ENCODE assay signal across 10 cellular contexts in genomic region chr3:48598323-48599076, GRCh38. TPM values are rescaled to one million over a fixed set of nuclear protein-coding genes. Genes with fewer than 3 reads are reported as not detected.
DNase-seq lines count a peak whose midpoint lies in the region; ATAC-seq, FAIRE-seq and TF ChIP-seq lines count a peak whose summit lies in the region.
"Had no signal": no experiment of that assay in that cellular context is flagged by ENCODE, and none has a peak within 500 bp of the region (broad histone marks: within the 10 kb centered on the region; RNA-seq: fewer than 3 reads in every experiment).

No MANE protein-coding gene starts in this region.

- no peak for ATAC-seq in HG03442 (IDR thresholded peaks at IDR 0.05; ENCODE audit: unreplicated experiment)
- no peak for ATAC-seq in GM18909 (IDR thresholded peaks at IDR 0.05; ENCODE audit: poor library complexity, unreplicated experiment)

- FAIRE-seq in urothelium cell line (lab: Jason Lieb, UNC): no peak

- TF ChIP-seq POLR2A in erythroblast (IDR thresholded peaks at IDR 0.05; ENCODE audit: low read length): no peak

- DNase-seq in M059J (ENCODE audit: low read depth) (peak; percentile 96), dedifferentiated amniotic fluid mesenchymal stem cell (ENCODE audit: extremely low spot score) (peak; percentile 98), medulla oblongata (ENCODE audit: extremely low spot score) (peak; percentile 21), urothelium cell line (ENCODE audit: low spot score) (peak; percentile 45), erythroblast (lab: John Stamatoyannopoulos, UW) (no peak)
- DNase-seq in stimulated activated CD4-positive, alpha-beta T cell treated with anti-CD3 and anti-CD28 coated beads, Interleukin-2, amount 100 ng/mL, for 48 hours: no peak
- DNase-seq: stimulated activated naive CD4-positive, alpha-beta T cell treated with Interleukin-2 at 50 U/mL for 16 hours had no signal

RNA-seq across cellular contexts. Expression of gene COL7A1, which starts 3.4 kb away (rescaled TPM):
- 17.0 and 33.1 TPM in 2 replicates for total RNA-seq in M059J (2014; rRNA removed; shearing (Covaris generic))

RNA-seq across cellular contexts. Expression of gene UQCRC1, which starts 10.9 kb away (rescaled TPM):
- total RNA-seq in M059J (2014; rRNA removed; shearing (Covaris generic)): 147 and 314 TPM in 2 replicates

RNA-seq across cellular contexts. Expression of gene TMEM89, which starts 23.1 kb away (rescaled TPM):
- not detected in 2 replicates for total RNA-seq in M059J (2014; rRNA removed; shearing (Covaris generic))
- total RNA-seq: lower leg skin had no signal

RNA-seq across cellular contexts. Expression of gene UCN2, which starts 34.9 kb away (rescaled TPM):
- total RNA-seq in M059J (2014; rRNA removed; shearing (Covaris generic)): 0.17 and 2.7 TPM in 2 replicates

RNA-seq across cellular contexts. Expression of gene SLC26A6, which starts 36.8 kb away (rescaled TPM):
- total RNA-seq in M059J (2014; rRNA removed; shearing (Covaris generic)): 15.2 and 21.3 TPM in 2 replicates

Comparison
In these comparisons a context has a peak if more than half of its experiments do, and no peak if none do; other contexts are left out.
1. DNase-seq: peak in M059J (single experiment), dedifferentiated amniotic fluid mesenchymal stem cell (single experiment), medulla oblongata (single experiment) and urothelium cell line (single experiment); none in erythroblast (0 of 2) and stimulated activated CD4-positive, alpha-beta T cell treated with anti-CD3 and anti-CD28 coated beads, Interleukin-2, amount 100 ng/mL, for 48 hours (0 of 2).